Comparison of ENCODE assay signal across 11 cellular contexts in genomic region chr3:94115482-94115881, GRCh38. TPM values are rescaled to one million over a fixed set of nuclear protein-coding genes. Genes with fewer than 3 reads are reported as not detected.
DNase-seq lines count a peak whose midpoint lies in the region; ATAC-seq, FAIRE-seq and TF ChIP-seq lines count a peak whose summit lies in the region.
"Had no signal": no experiment of that assay in that cellular context is flagged by ENCODE, and none has a peak within 500 bp of the region (broad histone marks: within the 10 kb centered on the region; RNA-seq: fewer than 3 reads in every experiment).

No MANE protein-coding gene starts in this region.

- H3K9ac ChIP-seq in Loucy (ENCODE audit: low read depth, low read length, poor library complexity, severe bottlenecking), result no peak overlapping the region
- no peak overlapping the region for H3K9ac ChIP-seq in GM12878 (ENCODE audit: control insufficient read depth, insufficient read depth, low read length)
- H3K9ac ChIP-seq in liver (ENCODE audit: low read depth in 1 of 2, low read length in 2 of 2), result no peak overlapping the region

- H3K27me3 ChIP-seq in Loucy (ENCODE audit: insufficient read depth, low read length, poor library complexity, severe bottlenecking), result no peaks in the 10 kb centered on the region
- H3K27me3 ChIP-seq in GM12878 (replicated peaks in 1 of 2; ENCODE audit: control insufficient read depth in 2 of 2, insufficient read depth in 2 of 2, low read length in 1 of 2), result no peaks in the 10 kb centered on the region
- no peaks in the 10 kb centered on the region for H3K27me3 ChIP-seq in liver (ENCODE audit: control insufficient read depth in 4 of 4, insufficient read depth in 4 of 4, low read length in 3 of 4)

- ATAC-seq in GM12878, result no peak
- no peak for ATAC-seq in activated CD8-positive, alpha-beta T cell treated with anti-CD3 and anti-CD28 coated beads for 36 hours
- ATAC-seq in left lobe of liver, result no peak
- ATAC-seq: natural killer cell had no signal

- no peak for TF ChIP-seq POLR2A in GM12878 (IDR thresholded peaks at IDR 0.05; ENCODE audit: low read depth, low read length)

- no peak overlapping the region for H3K4me2 ChIP-seq in Loucy (ENCODE audit: low read depth, low read length, poor library complexity, severe bottlenecking)
- H3K4me2 ChIP-seq in GM12878 (ENCODE audit: control insufficient read depth, insufficient read depth), result no peak overlapping the region

- peaks cover 6% of the 10 kb centered on the region for H3K4me1 Mint-ChIP-seq in activated CD8-positive, alpha-beta T cell treated with anti-CD3 and anti-CD28 coated beads for 36 hours (ENCODE audit: low read depth)
- no peaks in the 10 kb centered on the region for H3K4me1 Mint-ChIP-seq in Calu3 (ENCODE audit: low read depth, unreplicated experiment)

- H3K36me3 ChIP-seq in Loucy (ENCODE audit: insufficient read depth, low read length) (peaks cover 6% of the 10 kb centered on the region; the same call in 1 of the 2 replicates), GM12878 (ENCODE audit: control insufficient read depth in 2 of 2, insufficient read depth in 2 of 2, low read length in 1 of 2) (peaks cover 0 to 7% of the 10 kb centered on the region in 2 experiments; a peak in 2 of 4 replicates), liver (ENCODE audit: control insufficient read depth in 4 of 4, insufficient read depth in 3 of 4, low read depth in 1 of 4, low read length in 3 of 4) (peaks cover 0 to 10% (median 5%) of the 10 kb centered on the region in 4 donors)

- TF ChIP-seq CTCF in D721Med (IDR thresholded peaks at IDR 0.05; ENCODE audit: insufficient read depth, missing control alignments) (peak; percentile 75), Loucy (conservative IDR thresholded peaks at IDR 0.05; ENCODE audit: low read length) (peak; percentile 58), GM12878 (IDR thresholded peaks at IDR 0.05 in 2 of 3, conservative IDR thresholded peaks at IDR 0.05 in 1 of 3; ENCODE audit: control insufficient read depth in 2 of 3, extremely low read depth in 1 of 3, insufficient read depth in 1 of 3, low read depth in 3 of 3, low read length in 3 of 3) (peak in 2 of 3 experiments; percentile 16 to 32; a peak in 2 of 6 replicates), liver (IDR thresholded peaks at IDR 0.05; ENCODE audit: low read depth, low read length, missing input control) (peak; percentile 7), Calu3 (IDR thresholded peaks at IDR 0.05; ENCODE audit: unreplicated experiment) (no peak)
- no peak for TF ChIP-seq CTCF in activated CD8-positive, alpha-beta T cell treated with anti-CD3 and anti-CD28 coated beads for 36 hours (IDR thresholded peaks at IDR 0.05)

- H3K79me2 ChIP-seq in Loucy (ENCODE audit: insufficient read depth, low read length) (no peaks in the 10 kb centered on the region), GM12878 (ENCODE audit: control insufficient read depth, insufficient read depth, low read length) (no peaks in the 10 kb centered on the region)

- SMC1A ChIA-PET in GM12878 (lab: Charles Lee; ENCODE audit: uncharacterized antibody, unreplicated experiment), result interaction anchor here (0.6 to 0.9 kb wide), 2 partner anchors 13 to 75 kb away, joined by 3 read pairs; no protein-coding TSS in a partner anchor

- H2AFZ ChIP-seq in Loucy (ENCODE audit: low read length) (no peak overlapping the region), GM12878 (ENCODE audit: control insufficient read depth, low read depth, low read length) (no peak overlapping the region)

- H4K20me1 ChIP-seq in Loucy (ENCODE audit: insufficient read depth, low read length, poor library complexity, severe bottlenecking) (no peaks in the 10 kb centered on the region), GM12878 (ENCODE audit: control insufficient read depth, insufficient read depth) (no peaks in the 10 kb centered on the region)

- CTCF ChIA-PET in GM12878 (lab: Yijun Ruan, JAX), result interaction anchor here (0.9 to 1.8 kb wide), 2 partner anchors 13 to 25 kb away, joined by 3 to 9 read pairs; no protein-coding TSS in a partner anchor
- CTCF ChIA-PET in activated CD8-positive, alpha-beta T cell treated with anti-CD3 and anti-CD28 coated beads for 36 hours (lab: Charles Lee), result interaction anchor here (1.1 kb wide), 1 partner anchor 134 kb away, joined by 4 read pairs; no protein-coding TSS in a partner anchor
- CTCF ChIA-PET in Calu3 (lab: Charles Lee), result no interaction called here

- no peaks in the 10 kb centered on the region for H3K9me3 ChIP-seq in Loucy (ENCODE audit: insufficient read depth, low read depth, low read length)
- no peaks in the 10 kb centered on the region for H3K9me3 ChIP-seq in GM12878 (replicated peaks; ENCODE audit: control insufficient read depth, insufficient read depth, low read length)
- H3K9me3 ChIP-seq in liver (ENCODE audit: control insufficient read depth in 4 of 4, low read length in 3 of 4), result no peaks in the 10 kb centered on the region

- POLR2A ChIA-PET in GM12878 (lab: Charles Lee), result no interaction called here
- POLR2A ChIA-PET in activated CD8-positive, alpha-beta T cell treated with anti-CD3 and anti-CD28 coated beads for 36 hours (lab: Charles Lee), result no interaction called here

- FAIRE-seq in D721Med (lab: Jason Lieb, UNC) (no peak), GM12878 (lab: Jason Lieb, UNC) (no peak)

- H3K9me2 ChIP-seq in Loucy (replicated peaks; ENCODE audit: low read depth, low read length), result no peaks in the 10 kb centered on the region

- no peak overlapping the region for H3K4me3 Mint-ChIP-seq in activated CD8-positive, alpha-beta T cell treated with anti-CD3 and anti-CD28 coated beads for 36 hours
- H3K4me3 Mint-ChIP-seq in Calu3 (ENCODE audit: low read depth, unreplicated experiment), result no peak overlapping the region
- H3K4me3 Mint-ChIP-seq: activated naive CD8-positive, alpha-beta T cell; natural killer cell had no signal

- in situ Hi-C loops in GM12878 (cut with MboI), result no loop called here

- RAD21 ChIA-PET in GM12878 (lab: Charles Lee; ENCODE audit: unreplicated experiment), result interaction anchor here (1.0 kb wide), 1 partner anchor 14 kb away, joined by 3 read pairs; no protein-coding TSS in a partner anchor

- no peak overlapping the region for H3K4me3 ChIP-seq in Loucy (ENCODE audit: low read length, poor library complexity, severe bottlenecking)
- no peak overlapping the region for H3K4me3 ChIP-seq in GM12878
- no peak overlapping the region for H3K4me3 ChIP-seq in liver (ENCODE audit: low read depth in 1 of 3, low read length in 3 of 3)

- H3K27ac Mint-ChIP-seq in activated CD8-positive, alpha-beta T cell treated with anti-CD3 and anti-CD28 coated beads for 36 hours, result no peak overlapping the region
- H3K27ac Mint-ChIP-seq in Calu3 (ENCODE audit: unreplicated experiment), result no peak overlapping the region
- H3K27ac Mint-ChIP-seq: activated naive CD8-positive, alpha-beta T cell; natural killer cell had no signal

- TF ChIP-seq RAD21 in GM12878 (IDR thresholded peaks at IDR 0.05; ENCODE audit: insufficient read depth, low read depth, low read length), result peak; percentile 36
- TF ChIP-seq RAD21 in liver (IDR thresholded peaks at IDR 0.05), result peak; percentile 55 to 59

- H3K36me3 Mint-ChIP-seq in activated CD8-positive, alpha-beta T cell treated with anti-CD3 and anti-CD28 coated beads for 36 hours (ENCODE audit: low read depth), result peaks cover 16% of the 10 kb centered on the region
- no peaks in the 10 kb centered on the region for H3K36me3 Mint-ChIP-seq in Calu3 (ENCODE audit: insufficient read depth, unreplicated experiment)
- H3K36me3 Mint-ChIP-seq: natural killer cell had no signal

- BruUV-seq in GM12878 (replicated peaks; lab: Mats Ljungman, UMichigan) (no TSS peak), Calu3 (replicated peaks; lab: Mats Ljungman, UMichigan) (no TSS peak)

- H3K9me3 Mint-ChIP-seq in activated CD8-positive, alpha-beta T cell treated with anti-CD3 and anti-CD28 coated beads for 36 hours, result no peaks in the 10 kb centered on the region
- no peaks in the 10 kb centered on the region for H3K9me3 Mint-ChIP-seq in Calu3 (ENCODE audit: low read depth, unreplicated experiment)
- H3K9me3 Mint-ChIP-seq: natural killer cell had no signal

- H3K4me1 ChIP-seq in Loucy (ENCODE audit: insufficient read depth, low read length, poor library complexity, severe bottlenecking), result peaks cover 5% of the 10 kb centered on the region
- no peaks in the 10 kb centered on the region for H3K4me1 ChIP-seq in GM12878 (ENCODE audit: control insufficient read depth, insufficient read depth, low read length)
- no peaks in the 10 kb centered on the region for H3K4me1 ChIP-seq in liver (ENCODE audit: control insufficient read depth in 4 of 4, insufficient read depth in 4 of 4, low read length in 3 of 4)

- intact Hi-C loops in GM12878 (cut with micrococcal nuclease; ENCODE audit: unreplicated experiment), result no loop called here
- intact Hi-C loops in activated CD8-positive, alpha-beta T cell treated with anti-CD3 and anti-CD28 coated beads for 36 hours (cut with micrococcal nuclease), result no loop called here
- intact Hi-C loops in Calu3 (cut with micrococcal nuclease; ENCODE audit: unreplicated experiment), result loop anchor here (5.0 kb wide), 1 partner anchor 172 kb away; no protein-coding TSS in a partner anchor

- DNase-seq in D721Med (ENCODE audit: insufficient read length, low spot score), result no peak
- no peak for DNase-seq in GM12878 (ENCODE audit: low read depth, low spot score)
- no peak for DNase-seq in activated CD8-positive, alpha-beta T cell treated with anti-CD3 and anti-CD28 coated beads for 36 hours
- DNase-seq in left lobe of liver (ENCODE audit: low spot score), result no peak
- DNase-seq in mesenteric fat pad (ENCODE audit: low spot score), result no peak
- no peak for DNase-seq in Calu3
- DNase-seq: natural killer cell, NCI-H345 had no signal

- H3K27ac ChIP-seq in GM12878 (ENCODE audit: control insufficient read depth, insufficient read depth), result no peak overlapping the region
- H3K27ac ChIP-seq in liver (ENCODE audit: low read depth in 1 of 2, low read length in 2 of 2), result no peak overlapping the region

- 66% methylated on average over 6 of the region's 6 CpGs for WGBS in GM12878 (ENCODE audit: insufficient coverage, insufficient replicate concordance, low lambda C conversion rate, missing lambda C conversion rate)
- WGBS in liver, result 70% methylated on average over 6 of the region's 6 CpGs

- no peaks in the 10 kb centered on the region for H3F3A ChIP-seq in Loucy (ENCODE audit: low read depth)

- no peak for TF ChIP-seq EP300 in GM12878 (IDR thresholded peaks at IDR 0.05; ENCODE audit: borderline replicate concordance in 1 of 2, control insufficient read depth in 1 of 2, low read depth in 2 of 2, low read length in 2 of 2)

- H3K27me3 Mint-ChIP-seq in activated CD8-positive, alpha-beta T cell treated with anti-CD3 and anti-CD28 coated beads for 36 hours, result no peaks in the 10 kb centered on the region
- no peaks in the 10 kb centered on the region for H3K27me3 Mint-ChIP-seq in Calu3 (ENCODE audit: unreplicated experiment)
- H3K27me3 Mint-ChIP-seq: activated naive CD8-positive, alpha-beta T cell had no signal

RNA-seq across cellular contexts. Expression of gene NSUN3, which starts 52.6 kb away (rescaled TPM):
- total RNA-seq in GM12878 (2013; cell fraction: nucleolus; rRNA removed), result 86.7 and 88.5 TPM in 2 replicates
- total RNA-seq in GM12878 (2014; rRNA removed) (15.5 and 17.5 TPM in 2 replicates), GM12878 (2014; rRNA removed; fragmentation: Illumina TruSeq; extraction: Trizol) (18.8 and 20.3 TPM in 2 replicates), GM12878 (2021) (10.4 and 10.6 TPM in 2 replicates), liver (10 to 100 TPM; 11.1 to 14.6 TPM), left lobe of liver (4.8 TPM), mesenteric fat pad (11.1 TPM), Calu3 (2022) (10.1 and 13.6 TPM in 2 replicates)
- polyA plus RNA-seq in GM12878 (2011; ENCODE audit: low read depth), result 7.5 TPM
- polyA plus RNA-seq in GM12878 (2011; rRNA removed) (16.2 and 20.8 TPM in 2 replicates), GM12878 (2014; fragmentation: Illumina TruSeq; extraction: Trizol) (12.4 and 15.4 TPM in 2 replicates), GM12878 (2014; fragmentation: Nextera tagmentation; extraction: Ambion mirVana) (10 to 100 TPM in 1 of 2 experiments, 1 to 10 TPM in 1; 9.1 to 10.4 TPM), GM12878 (2014; rRNA removed) (8.4 and 10.3 TPM in 2 replicates), GM12878 (2016; fragmentation: Nextera tagmentation; extraction: Ambion mirVana) (10 to 100 TPM; 11.1 to 13.5 TPM), liver (1 to 10 TPM; 3.8 to 5.1 TPM)
- 7.6 and 8.0 TPM in 2 replicates for polyA plus RNA-seq in GM12878 (2011; cell fraction: cytosol; rRNA removed)
- 12.5 and 13.7 TPM in 2 replicates for polyA plus RNA-seq in GM12878 (2011; cell fraction: nucleus; rRNA removed)
- polyA plus RNA-seq in GM12878 (2012), result 7.7 TPM in 2 replicates
- polyA minus RNA-seq in GM12878 (2011; rRNA and poly(A)+ RNA removed), result 12.4 and 13.7 TPM in 2 replicates
- 6.3 and 6.7 TPM in 2 replicates for polyA minus RNA-seq in GM12878 (2011; cell fraction: cytosol; rRNA and poly(A)+ RNA removed)
- 38.4 and 61.2 TPM in 2 replicates for polyA minus RNA-seq in GM12878 (2011; cell fraction: nucleus; rRNA and poly(A)+ RNA removed)
- 10 to 100 TPM; 11.9 to 15.5 TPM for total RNA-seq in activated CD8-positive, alpha-beta T cell treated with anti-CD3 and anti-CD28 coated beads for 36 hours

RNA-seq across cellular contexts. Expression of gene DHFR2, which starts 52.8 kb away (rescaled TPM):
- total RNA-seq in GM12878 (2013; cell fraction: nucleolus; rRNA removed), result 12.1 and 14.1 TPM in 2 replicates
- total RNA-seq in GM12878 (2014; rRNA removed), result 3.8 and 5.1 TPM in 2 replicates
- total RNA-seq in GM12878 (2014; rRNA removed; fragmentation: Illumina TruSeq; extraction: Trizol), result 5.0 and 6.0 TPM in 2 replicates
- 4.2 and 5.4 TPM in 2 replicates for total RNA-seq in GM12878 (2021)
- polyA plus RNA-seq in GM12878 (2011; ENCODE audit: low read depth), result 1.4 TPM
- 5.6 and 9.2 TPM in 2 replicates for polyA plus RNA-seq in GM12878 (2011; rRNA removed)
- polyA plus RNA-seq in GM12878 (2011; cell fraction: cytosol; rRNA removed), result 2.7 TPM in 2 replicates
- 1.9 and 3.0 TPM in 2 replicates for polyA plus RNA-seq in GM12878 (2011; cell fraction: nucleus; rRNA removed)
- polyA plus RNA-seq in GM12878 (2012), result 2.6 and 3.7 TPM in 2 replicates
- polyA plus RNA-seq in GM12878 (2014; fragmentation: Illumina TruSeq; extraction: Trizol), result 5.0 and 5.7 TPM in 2 replicates
- polyA plus RNA-seq in GM12878 (2014; fragmentation: Nextera tagmentation; extraction: Ambion mirVana), result 1 to 10 TPM; 1.8 to 2.7 TPM
- 2.7 and 3.9 TPM in 2 replicates for polyA plus RNA-seq in GM12878 (2014; rRNA removed)
- polyA plus RNA-seq in GM12878 (2016; fragmentation: Nextera tagmentation; extraction: Ambion mirVana), result 1 to 10 TPM; 3.5 to 5.0 TPM
- 3.7 and 6.4 TPM in 2 replicates for polyA minus RNA-seq in GM12878 (2011; rRNA and poly(A)+ RNA removed)
- 1.9 and 4.6 TPM in 2 replicates for polyA minus RNA-seq in GM12878 (2011; cell fraction: cytosol; rRNA and poly(A)+ RNA removed)
- polyA minus RNA-seq in GM12878 (2011; cell fraction: nucleus; rRNA and poly(A)+ RNA removed), result 3.9 and 4.8 TPM in 2 replicates
- total RNA-seq in liver, result 1 to 10 TPM; 2.6 to 3.9 TPM
- polyA plus RNA-seq in liver, result 1 to 10 TPM; 2.3 to 2.4 TPM
- 1 to 10 TPM; 6.3 to 8.1 TPM for total RNA-seq in activated CD8-positive, alpha-beta T cell treated with anti-CD3 and anti-CD28 coated beads for 36 hours
- total RNA-seq in left lobe of liver, result 4.1 TPM
- 4.6 TPM for total RNA-seq in mesenteric fat pad
- total RNA-seq in Calu3 (2022), result 5.0 and 5.4 TPM in 2 replicates

Comparison
In these comparisons a context has a peak if more than half of its experiments do, and no peak if none do; other contexts are left out.
1. CTCF ChIP-seq: peak in D721Med (single experiment), Loucy (single experiment), GM12878 (2 of 3) and liver (single experiment); none in activated CD8-positive, alpha-beta T cell treated with anti-CD3 and anti-CD28 coated beads for 36 hours (single experiment) and Calu3 (single experiment).